ENCODE assay signal across 1 cellular context in the genomic region with DNA sequence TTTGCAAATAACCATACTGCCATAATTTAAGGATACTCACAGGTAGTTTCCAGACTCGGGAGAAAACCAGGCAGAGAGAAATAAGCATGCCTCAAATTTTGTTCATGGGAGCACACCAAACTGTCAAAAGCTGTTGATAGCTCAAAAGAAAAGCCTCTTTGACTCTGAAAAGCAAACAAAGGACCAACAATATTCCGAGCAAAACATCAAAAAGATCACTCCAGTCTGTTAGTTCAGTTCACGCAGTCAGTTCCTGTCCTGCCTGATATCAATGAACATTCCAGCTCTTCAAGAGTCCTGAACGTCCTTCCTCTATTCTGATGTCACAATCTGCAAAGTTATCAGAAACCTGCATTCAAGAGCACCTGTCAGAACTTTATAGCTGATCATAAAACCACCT.
TF ChIP-seq lines count a peak whose summit lies in the region.

No MANE protein-coding gene starts in this region.

TF ChIP-seq in HepG2, 621 proteins besides CTCF, POLR2A, EP300 and RAD21 (continued from another document and continues in another):
- no peak for TF ChIP-seq SRY (CRISPR knock-in tag; IDR thresholded peaks at IDR 0.05)
- no peak for TF ChIP-seq SUZ12 (IDR thresholded peaks at IDR 0.05; ENCODE audit: low read depth, low read length)
- TF ChIP-seq ZNF136 (CRISPR knock-in tag; IDR thresholded peaks at IDR 0.05; ENCODE audit: low read depth) = no peak
- no peak for TF ChIP-seq ZNF20 (CRISPR knock-in tag; IDR thresholded peaks at IDR 0.05)
- no peak for TF ChIP-seq SPEN (CRISPR knock-in tag; IDR thresholded peaks at IDR 0.05; ENCODE audit: low read depth)
- TF ChIP-seq ZNF766 (CRISPR knock-in tag; IDR thresholded peaks at IDR 0.05; ENCODE audit: borderline replicate concordance) = no peak
- no peak for TF ChIP-seq ZNF605 (CRISPR knock-in tag; IDR thresholded peaks at IDR 0.05)
- TF ChIP-seq ZSCAN20 (CRISPR knock-in tag; IDR thresholded peaks at IDR 0.05; ENCODE audit: borderline replicate concordance) = no peak
- 0 out of 2 replicates have a peak, but pooled peaks have one; percentile 15 for TF ChIP-seq PITX1 (CRISPR knock-in tag; IDR thresholded peaks at IDR 0.05)
- peak; percentile 82 for TF ChIP-seq SAP130 (CRISPR knock-in tag; IDR thresholded peaks at IDR 0.05; ENCODE audit: low read depth)
- TF ChIP-seq ZNF317 (CRISPR knock-in tag; IDR thresholded peaks at IDR 0.05) = no peak
- TF ChIP-seq ZFY (CRISPR knock-in tag; IDR thresholded peaks at IDR 0.05) = no peak
- TF ChIP-seq HNF4A (CRISPR knock-in tag; IDR thresholded peaks at IDR 0.05) = 0 out of 2 replicates have a peak, but pooled peaks have one; percentile 4
- no peak for TF ChIP-seq SATB2 (CRISPR knock-in tag; IDR thresholded peaks at IDR 0.05)
- TF ChIP-seq SCMH1 (CRISPR knock-in tag; IDR thresholded peaks at IDR 0.05; ENCODE audit: borderline replicate concordance) = no peak
- no peak for TF ChIP-seq ZFP90 (CRISPR knock-in tag; IDR thresholded peaks at IDR 0.05; ENCODE audit: borderline replicate concordance)
- no peak for TF ChIP-seq EHMT2 (IDR thresholded peaks at IDR 0.05; ENCODE audit: borderline replicate concordance, low read depth, low read length)
- TF ChIP-seq PLRG1 (conservative IDR thresholded peaks at IDR 0.05) = no peak
- TF ChIP-seq, protein P1, sequence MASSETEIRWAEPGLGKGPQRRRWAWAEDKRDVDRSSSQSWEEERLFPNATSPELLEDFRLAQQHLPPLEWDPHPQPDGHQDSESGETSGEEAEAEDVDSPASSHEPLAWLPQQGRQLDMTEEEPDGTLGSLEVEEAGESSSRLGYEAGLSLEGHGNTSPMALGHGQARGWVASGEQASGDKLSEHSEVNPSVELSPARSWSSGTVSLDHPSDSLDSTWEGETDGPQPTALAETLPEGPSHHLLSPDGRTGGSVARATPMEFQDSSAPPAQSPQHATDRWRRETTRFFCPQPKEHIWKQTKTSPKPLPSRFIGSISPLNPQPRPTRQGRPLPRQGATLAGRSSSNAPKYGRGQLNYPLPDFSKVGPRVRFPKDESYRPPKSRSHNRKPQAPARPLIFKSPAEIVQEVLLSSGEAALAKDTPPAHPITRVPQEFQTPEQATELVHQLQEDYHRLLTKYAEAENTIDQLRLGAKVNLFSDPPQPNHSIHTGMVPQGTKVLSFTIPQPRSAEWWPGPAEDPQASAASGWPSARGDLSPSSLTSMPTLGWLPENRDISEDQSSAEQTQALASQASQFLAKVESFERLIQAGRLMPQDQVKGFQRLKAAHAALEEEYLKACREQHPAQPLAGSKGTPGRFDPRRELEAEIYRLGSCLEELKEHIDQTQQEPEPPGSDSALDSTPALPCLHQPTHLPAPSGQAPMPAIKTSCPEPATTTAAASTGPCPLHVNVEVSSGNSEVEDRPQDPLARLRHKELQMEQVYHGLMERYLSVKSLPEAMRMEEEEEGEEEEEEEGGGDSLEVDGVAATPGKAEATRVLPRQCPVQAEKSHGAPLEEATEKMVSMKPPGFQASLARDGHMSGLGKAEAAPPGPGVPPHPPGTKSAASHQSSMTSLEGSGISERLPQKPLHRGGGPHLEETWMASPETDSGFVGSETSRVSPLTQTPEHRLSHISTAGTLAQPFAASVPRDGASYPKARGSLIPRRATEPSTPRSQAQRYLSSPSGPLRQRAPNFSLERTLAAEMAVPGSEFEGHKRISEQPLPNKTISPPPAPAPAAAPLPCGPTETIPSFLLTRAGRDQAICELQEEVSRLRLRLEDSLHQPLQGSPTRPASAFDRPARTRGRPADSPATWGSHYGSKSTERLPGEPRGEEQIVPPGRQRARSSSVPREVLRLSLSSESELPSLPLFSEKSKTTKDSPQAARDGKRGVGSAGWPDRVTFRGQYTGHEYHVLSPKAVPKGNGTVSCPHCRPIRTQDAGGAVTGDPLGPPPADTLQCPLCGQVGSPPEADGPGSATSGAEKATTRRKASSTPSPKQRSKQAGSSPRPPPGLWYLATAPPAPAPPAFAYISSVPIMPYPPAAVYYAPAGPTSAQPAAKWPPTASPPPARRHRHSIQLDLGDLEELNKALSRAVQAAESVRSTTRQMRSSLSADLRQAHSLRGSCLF (CRISPR knock-in tag; IDR thresholded peaks at IDR 0.05; ENCODE audit: borderline replicate concordance) = no peak
- TF ChIP-seq, protein P2, sequence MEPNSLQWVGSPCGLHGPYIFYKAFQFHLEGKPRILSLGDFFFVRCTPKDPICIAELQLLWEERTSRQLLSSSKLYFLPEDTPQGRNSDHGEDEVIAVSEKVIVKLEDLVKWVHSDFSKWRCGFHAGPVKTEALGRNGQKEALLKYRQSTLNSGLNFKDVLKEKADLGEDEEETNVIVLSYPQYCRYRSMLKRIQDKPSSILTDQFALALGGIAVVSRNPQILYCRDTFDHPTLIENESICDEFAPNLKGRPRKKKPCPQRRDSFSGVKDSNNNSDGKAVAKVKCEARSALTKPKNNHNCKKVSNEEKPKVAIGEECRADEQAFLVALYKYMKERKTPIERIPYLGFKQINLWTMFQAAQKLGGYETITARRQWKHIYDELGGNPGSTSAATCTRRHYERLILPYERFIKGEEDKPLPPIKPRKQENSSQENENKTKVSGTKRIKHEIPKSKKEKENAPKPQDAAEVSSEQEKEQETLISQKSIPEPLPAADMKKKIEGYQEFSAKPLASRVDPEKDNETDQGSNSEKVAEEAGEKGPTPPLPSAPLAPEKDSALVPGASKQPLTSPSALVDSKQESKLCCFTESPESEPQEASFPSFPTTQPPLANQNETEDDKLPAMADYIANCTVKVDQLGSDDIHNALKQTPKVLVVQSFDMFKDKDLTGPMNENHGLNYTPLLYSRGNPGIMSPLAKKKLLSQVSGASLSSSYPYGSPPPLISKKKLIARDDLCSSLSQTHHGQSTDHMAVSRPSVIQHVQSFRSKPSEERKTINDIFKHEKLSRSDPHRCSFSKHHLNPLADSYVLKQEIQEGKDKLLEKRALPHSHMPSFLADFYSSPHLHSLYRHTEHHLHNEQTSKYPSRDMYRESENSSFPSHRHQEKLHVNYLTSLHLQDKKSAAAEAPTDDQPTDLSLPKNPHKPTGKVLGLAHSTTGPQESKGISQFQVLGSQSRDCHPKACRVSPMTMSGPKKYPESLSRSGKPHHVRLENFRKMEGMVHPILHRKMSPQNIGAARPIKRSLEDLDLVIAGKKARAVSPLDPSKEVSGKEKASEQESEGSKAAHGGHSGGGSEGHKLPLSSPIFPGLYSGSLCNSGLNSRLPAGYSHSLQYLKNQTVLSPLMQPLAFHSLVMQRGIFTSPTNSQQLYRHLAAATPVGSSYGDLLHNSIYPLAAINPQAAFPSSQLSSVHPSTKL (CRISPR knock-in tag; IDR thresholded peaks at IDR 0.05) = peak; percentile 84
- TF ChIP-seq FOXO1 (CRISPR knock-in tag; IDR thresholded peaks at IDR 0.05) = peak; percentile 40; the same call in 1 of the 2 replicates
- no peak for TF ChIP-seq SMAD9 (CRISPR knock-in tag; IDR thresholded peaks at IDR 0.05)
- TF ChIP-seq, protein P3, sequence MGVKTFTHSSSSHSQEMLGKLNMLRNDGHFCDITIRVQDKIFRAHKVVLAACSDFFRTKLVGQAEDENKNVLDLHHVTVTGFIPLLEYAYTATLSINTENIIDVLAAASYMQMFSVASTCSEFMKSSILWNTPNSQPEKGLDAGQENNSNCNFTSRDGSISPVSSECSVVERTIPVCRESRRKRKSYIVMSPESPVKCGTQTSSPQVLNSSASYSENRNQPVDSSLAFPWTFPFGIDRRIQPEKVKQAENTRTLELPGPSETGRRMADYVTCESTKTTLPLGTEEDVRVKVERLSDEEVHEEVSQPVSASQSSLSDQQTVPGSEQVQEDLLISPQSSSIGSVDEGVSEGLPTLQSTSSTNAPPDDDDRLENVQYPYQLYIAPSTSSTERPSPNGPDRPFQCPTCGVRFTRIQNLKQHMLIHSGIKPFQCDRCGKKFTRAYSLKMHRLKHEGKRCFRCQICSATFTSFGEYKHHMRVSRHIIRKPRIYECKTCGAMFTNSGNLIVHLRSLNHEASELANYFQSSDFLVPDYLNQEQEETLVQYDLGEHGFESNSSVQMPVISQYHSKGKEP (CRISPR knock-in tag; IDR thresholded peaks at IDR 0.05) = no peak
- TF ChIP-seq HINFP (CRISPR knock-in tag; IDR thresholded peaks at IDR 0.05; ENCODE audit: low read depth) = no peak
- no peak for TF ChIP-seq SIN3B (IDR thresholded peaks at IDR 0.05; ENCODE audit: low read length)
- TF ChIP-seq ZMAT5 (CRISPR knock-in tag; IDR thresholded peaks at IDR 0.05; ENCODE audit: borderline replicate concordance, low read depth) = no peak
- TF ChIP-seq ZC3H13 (CRISPR knock-in tag; IDR thresholded peaks at IDR 0.05) = no peak
- TF ChIP-seq ZNF850 (CRISPR knock-in tag; conservative IDR thresholded peaks at IDR 0.05) = no peak
- TF ChIP-seq HOXA9 (CRISPR knock-in tag; IDR thresholded peaks at IDR 0.05; ENCODE audit: borderline replicate concordance) = no peak
- no peak for TF ChIP-seq ZNF33B (CRISPR knock-in tag; IDR thresholded peaks at IDR 0.05)
- TF ChIP-seq ZNF558 (CRISPR knock-in tag; IDR thresholded peaks at IDR 0.05; ENCODE audit: borderline replicate concordance) = no peak
- TF ChIP-seq SRSF9 (IDR thresholded peaks at IDR 0.05; ENCODE audit: borderline replicate concordance, insufficient read depth, low read depth, low read length, poor library complexity, severe bottlenecking) = no peak
- TF ChIP-seq MIER3 (CRISPR knock-in tag; IDR thresholded peaks at IDR 0.05; ENCODE audit: borderline replicate concordance) = no peak
- TF ChIP-seq, protein P4, sequence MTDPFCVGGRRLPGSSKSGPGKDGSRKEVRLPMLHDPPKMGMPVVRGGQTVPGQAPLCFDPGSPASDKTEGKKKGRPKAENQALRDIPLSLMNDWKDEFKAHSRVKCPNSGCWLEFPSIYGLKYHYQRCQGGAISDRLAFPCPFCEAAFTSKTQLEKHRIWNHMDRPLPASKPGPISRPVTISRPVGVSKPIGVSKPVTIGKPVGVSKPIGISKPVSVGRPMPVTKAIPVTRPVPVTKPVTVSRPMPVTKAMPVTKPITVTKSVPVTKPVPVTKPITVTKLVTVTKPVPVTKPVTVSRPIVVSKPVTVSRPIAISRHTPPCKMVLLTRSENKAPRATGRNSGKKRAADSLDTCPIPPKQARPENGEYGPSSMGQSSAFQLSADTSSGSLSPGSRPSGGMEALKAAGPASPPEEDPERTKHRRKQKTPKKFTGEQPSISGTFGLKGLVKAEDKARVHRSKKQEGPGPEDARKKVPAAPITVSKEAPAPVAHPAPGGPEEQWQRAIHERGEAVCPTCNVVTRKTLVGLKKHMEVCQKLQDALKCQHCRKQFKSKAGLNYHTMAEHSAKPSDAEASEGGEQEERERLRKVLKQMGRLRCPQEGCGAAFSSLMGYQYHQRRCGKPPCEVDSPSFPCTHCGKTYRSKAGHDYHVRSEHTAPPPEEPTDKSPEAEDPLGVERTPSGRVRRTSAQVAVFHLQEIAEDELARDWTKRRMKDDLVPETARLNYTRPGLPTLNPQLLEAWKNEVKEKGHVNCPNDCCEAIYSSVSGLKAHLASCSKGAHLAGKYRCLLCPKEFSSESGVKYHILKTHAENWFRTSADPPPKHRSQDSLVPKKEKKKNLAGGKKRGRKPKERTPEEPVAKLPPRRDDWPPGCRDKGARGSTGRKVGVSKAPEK (CRISPR knock-in tag; IDR thresholded peaks at IDR 0.05; ENCODE audit: borderline replicate concordance) = no peak
- TF ChIP-seq, protein P5, sequence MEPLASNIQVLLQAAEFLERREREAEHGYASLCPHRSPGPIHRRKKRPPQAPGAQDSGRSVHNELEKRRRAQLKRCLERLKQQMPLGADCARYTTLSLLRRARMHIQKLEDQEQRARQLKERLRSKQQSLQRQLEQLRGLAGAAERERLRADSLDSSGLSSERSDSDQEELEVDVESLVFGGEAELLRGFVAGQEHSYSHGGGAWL (CRISPR knock-in tag; IDR thresholded peaks at IDR 0.05) = no peak
- TF ChIP-seq HNRNPK (IDR thresholded peaks at IDR 0.05; ENCODE audit: low read depth, low read length, poor library complexity, severe bottlenecking) = no peak
- TF ChIP-seq MAFK (conservative IDR thresholded peaks at IDR 0.05 in 1 of 2, IDR thresholded peaks at IDR 0.05 in 1 of 2; ENCODE audit: low read length in 2 of 2) = no peak
- TF ChIP-seq RFX5 (IDR thresholded peaks at IDR 0.05; ENCODE audit: low read depth, low read length) = no peak
- TF ChIP-seq ZBTB3 (CRISPR knock-in tag; IDR thresholded peaks at IDR 0.05; ENCODE audit: borderline replicate concordance, low read depth) = no peak
- TF ChIP-seq ZNF619 (CRISPR knock-in tag; IDR thresholded peaks at IDR 0.05) = no peak
- TF ChIP-seq ZEB1 (IDR thresholded peaks at IDR 0.05; ENCODE audit: insufficient replicate concordance, low read depth) = no peak
- TF ChIP-seq TAF15 (IDR thresholded peaks at IDR 0.05; ENCODE audit: low read depth, low read length, poor library complexity, severe bottlenecking) = no peak
- no peak for TF ChIP-seq FLYWCH1 (CRISPR knock-in tag; IDR thresholded peaks at IDR 0.05)
- no peak for TF ChIP-seq REL (CRISPR knock-in tag; conservative IDR thresholded peaks at IDR 0.05)
- TF ChIP-seq PREB (CRISPR knock-in tag; IDR thresholded peaks at IDR 0.05) = no peak
- TF ChIP-seq ZNF546 (CRISPR knock-in tag; conservative IDR thresholded peaks at IDR 0.05) = no peak
- TF ChIP-seq RELA (CRISPR knock-in tag; IDR thresholded peaks at IDR 0.05) = no peak
- TF ChIP-seq TOE1 (CRISPR knock-in tag; IDR thresholded peaks at IDR 0.05) = no peak
- no peak for TF ChIP-seq ZNF121 (CRISPR knock-in tag; IDR thresholded peaks at IDR 0.05)
- no peak for TF ChIP-seq KAT2B (IDR thresholded peaks at IDR 0.05; ENCODE audit: borderline replicate concordance, low read depth, low read length)
- TF ChIP-seq, protein P6, sequence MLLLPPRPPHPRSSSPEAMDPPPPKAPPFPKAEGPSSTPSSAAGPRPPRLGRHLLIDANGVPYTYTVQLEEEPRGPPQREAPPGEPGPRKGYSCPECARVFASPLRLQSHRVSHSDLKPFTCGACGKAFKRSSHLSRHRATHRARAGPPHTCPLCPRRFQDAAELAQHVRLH (CRISPR knock-in tag; IDR thresholded peaks at IDR 0.05; ENCODE audit: borderline replicate concordance, low read depth) = no peak
- no peak for TF ChIP-seq ZNF589 (CRISPR knock-in tag; conservative IDR thresholded peaks at IDR 0.05)
